9 cellular contexts compared by ENCODE assay signal in the genomic region with DNA sequence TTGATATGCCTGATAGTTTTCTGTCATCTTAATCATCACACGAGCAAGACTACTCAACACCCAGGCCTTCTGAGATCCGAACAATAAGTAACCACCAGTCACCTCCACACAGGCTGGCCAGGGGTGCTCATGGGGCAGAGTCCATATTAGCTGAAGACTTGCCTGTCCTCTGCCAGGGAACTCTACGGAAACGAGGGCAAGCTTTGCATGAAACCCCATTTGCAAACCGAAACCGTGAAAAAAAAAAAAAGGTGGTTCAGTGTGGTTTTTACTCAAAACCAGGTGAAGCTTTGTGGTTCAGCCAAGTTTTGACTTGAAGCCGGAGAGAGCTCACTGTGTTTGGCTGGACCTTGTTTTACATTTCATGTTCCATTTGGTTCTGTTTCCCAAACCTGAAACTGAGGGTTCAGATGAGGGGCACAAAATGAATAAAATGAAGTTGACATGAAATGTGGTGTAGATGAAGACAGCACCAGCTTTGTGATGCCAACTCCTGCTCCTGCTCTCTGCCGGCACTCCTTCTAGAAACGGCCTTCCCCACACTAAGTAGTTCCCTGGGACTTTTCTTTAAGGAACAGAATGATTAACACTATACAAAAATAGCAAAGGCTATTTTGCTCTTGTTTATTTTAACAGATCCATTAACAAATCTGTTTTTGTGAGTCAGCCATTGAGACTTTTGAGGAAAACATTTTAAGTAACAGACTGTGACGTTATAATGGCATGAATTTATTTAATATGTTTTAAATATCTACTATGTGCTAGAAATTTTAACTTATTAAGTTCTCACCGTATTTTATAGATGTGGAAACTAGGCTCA.
A peak's percentile ranks its signal among the peaks of the same experiment; 100 is the strongest.
DNase-seq lines count a peak whose midpoint lies in the region; ATAC-seq lines count a peak whose summit lies in the region.
"Had no signal": no experiment of that assay in that cellular context is flagged by ENCODE, and none has a peak within 500 bp of the region (broad histone marks: within the 10 kb centered on the region; RNA-seq: fewer than 3 reads in every experiment).

No MANE protein-coding gene starts in this region.

- peak overlapping the region; percentile 78 to 92 (median 86) for H3K4me3 Mint-ChIP-seq in naive thymus-derived CD4-positive, alpha-beta T cell

- peaks cover 65 to 94% (median 89%) of the 10 kb centered on the region in 7 donors for H3K4me1 Mint-ChIP-seq in naive thymus-derived CD4-positive, alpha-beta T cell

- peak overlapping the region; percentile 69 to 98 (median 93) for H3K27ac Mint-ChIP-seq in naive thymus-derived CD4-positive, alpha-beta T cell

- in situ Hi-C loops in G401 (cut with HindIII; ENCODE audit: low sequenced_read_pairs), result no loop called here

- no peaks in the 10 kb centered on the region for H3K9me3 Mint-ChIP-seq in naive thymus-derived CD4-positive, alpha-beta T cell

- no peaks in the 10 kb centered on the region for H3K27me3 ChIP-seq in naive thymus-derived CD4-positive, alpha-beta T cell (ENCODE audit: control insufficient read depth in 2 of 2, insufficient read depth in 2 of 2, low read length in 2 of 2)

- no peaks in the 10 kb centered on the region for H3K36me3 ChIP-seq in naive thymus-derived CD4-positive, alpha-beta T cell (ENCODE audit: control insufficient read depth in 2 of 3, insufficient read depth in 3 of 3, low read length in 3 of 3)

- H3K27me3 Mint-ChIP-seq in naive thymus-derived CD4-positive, alpha-beta T cell, result peaks cover 0 to 45% (median 0%) of the 10 kb centered on the region in 5 donors

- intact Hi-C loops in naive thymus-derived CD4-positive, alpha-beta T cell (cut with micrococcal nuclease), result loop anchor here (1.0 to 2.0 kb wide), 8 partner anchors 9 to 86 kb away; a partner anchor contains a TSS
- intact Hi-C loops in head of caudate nucleus (cut with DNase I), result no loop called here

- POLR2A ChIA-PET in naive thymus-derived CD4-positive, alpha-beta T cell (lab: Charles Lee), result interaction anchor here (0.5 to 2.7 kb wide), 11 partner anchors 9 to 1027 kb away, joined by 3 to 23 read pairs (median 5); no protein-coding TSS in a partner anchor

- peak overlapping the region; percentile 36 for H3K4me3 ChIP-seq in naive thymus-derived CD4-positive, alpha-beta T cell (ENCODE audit: low read length)

- H3K9me3 ChIP-seq in naive thymus-derived CD4-positive, alpha-beta T cell (ENCODE audit: control insufficient read depth in 2 of 3, low read length in 3 of 3), result no peaks in the 10 kb centered on the region

- H3K27ac ChIP-seq in naive thymus-derived CD4-positive, alpha-beta T cell (ENCODE audit: low read depth, low read length), result peak overlapping the region; percentile 70
- H3K27ac ChIP-seq: epithelial cell of prostate had no signal

- peak; percentile 62 for DNase-seq in activated CD4-positive, alpha-beta T cell treated with anti-CD3 and anti-CD28 coated beads for 48 hours
- peak in 8 of 9 donors; percentile 47 to 81 (median 74) for DNase-seq in naive thymus-derived CD4-positive, alpha-beta T cell
- DNase-seq in G401 (ENCODE audit: low spot score) (no peak), NCI-H1092 (lab: John Stamatoyannopoulos, UW) (no peak), head of caudate nucleus (no peak), NCI-H82 treated with DMSO at 0.1 percent for 48 hours (lab: John Stamatoyannopoulos, UW; ENCODE audit: unreplicated experiment) (no peak)

- H3K4me1 ChIP-seq in naive thymus-derived CD4-positive, alpha-beta T cell (ENCODE audit: control insufficient read depth in 2 of 2, insufficient read depth in 2 of 2, low read length in 2 of 2), result peaks cover 49 to 61% of the 10 kb centered on the region in 2 donors

- CTCF ChIA-PET in naive thymus-derived CD4-positive, alpha-beta T cell (lab: Charles Lee), result interaction anchor here (0.6 to 1.6 kb wide), 4 partner anchors 9 to 84 kb away, joined by 3 to 5 read pairs (median 4); no protein-coding TSS in a partner anchor

- H3K36me3 Mint-ChIP-seq in naive thymus-derived CD4-positive, alpha-beta T cell, result peaks cover 0 to 59% (median 19%) of the 10 kb centered on the region in 5 donors

- ATAC-seq in GM19043 (IDR thresholded peaks at IDR 0.05; ENCODE audit: low read depth, unreplicated experiment) (peak; percentile 66), HG03039 (IDR thresholded peaks at IDR 0.05; ENCODE audit: unreplicated experiment) (peak; percentile 74)
- ATAC-seq in naive thymus-derived CD4-positive, alpha-beta T cell, result peak; percentile 91

Comparison
In these comparisons a context has a peak if more than half of its experiments do, and no peak if none do; other contexts are left out.
1. DNase-seq: peak in activated CD4-positive, alpha-beta T cell treated with anti-CD3 and anti-CD28 coated beads for 48 hours (single experiment) and naive thymus-derived CD4-positive, alpha-beta T cell (8 of 9); none in G401 (single experiment), NCI-H1092 (single experiment), head of caudate nucleus (0 of 42) and NCI-H82 treated with DMSO at 0.1 percent for 48 hours (single experiment).
2. Peak in every context shown above with its lines, with median percentiles within 50 percentile points of each other: ATAC-seq.